In the genomic region with DNA sequence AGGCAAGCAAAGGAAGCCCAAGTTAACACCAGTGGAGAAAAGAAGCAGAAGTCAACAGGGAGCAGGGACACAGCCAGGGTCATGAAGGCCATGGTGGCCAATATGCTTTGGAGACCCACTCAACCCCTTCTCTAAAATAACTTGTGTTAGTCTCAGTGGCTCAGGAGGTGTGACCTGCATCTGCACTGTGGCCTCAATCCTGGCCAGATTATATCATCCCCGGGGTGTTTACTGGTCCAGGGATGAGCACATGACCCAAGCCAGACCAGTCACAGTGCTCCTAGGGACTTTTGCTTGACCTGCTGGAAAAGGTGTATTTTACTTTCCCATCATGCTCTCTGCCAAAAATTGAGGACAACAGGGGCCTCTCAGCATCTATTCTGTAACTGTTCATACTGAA, we compare ENCODE assay signal across 10 cellular contexts.
A peak's percentile ranks its signal among the peaks of the same experiment; 100 is the strongest.
DNase-seq lines count a peak whose midpoint lies in the region; ATAC-seq and TF ChIP-seq lines count a peak whose summit lies in the region.
"Had no signal": no experiment of that assay in that cellular context is flagged by ENCODE, and none has a peak within 500 bp of the region (broad histone marks: within the 10 kb centered on the region; RNA-seq: fewer than 3 reads in every experiment).

No MANE protein-coding gene starts in this region.

- DNase-seq in body of pancreas: no peak
- no peak for DNase-seq in kidney glomerular epithelial cell (lab: John Stamatoyannopoulos, UW)
- DNase-seq in T-helper 2 cell: no peak
- DNase-seq in sciatic nerve (ENCODE audit: low spot score): no peak
- DNase-seq in immature natural killer cell: no peak
- DNase-seq: central memory CD4-positive, alpha-beta T cell; T-helper 9 cell had no signal

- peak; percentile 18 for ATAC-seq in GM19372 (IDR thresholded peaks at IDR 0.05; ENCODE audit: low read depth, unreplicated experiment)
- ATAC-seq in HG03025 (IDR thresholded peaks at IDR 0.05; ENCODE audit: low FRiP score, unreplicated experiment): peak; percentile 18
- no peak for ATAC-seq in body of pancreas
- no peak for ATAC-seq in sciatic nerve

- no peak for TF ChIP-seq POLR2A in body of pancreas (IDR thresholded peaks at IDR 0.05)

- no peak overlapping the region for H3K27ac Mint-ChIP-seq in immature natural killer cell

- peaks cover 0 to 3% (median 2%) of the 10 kb centered on the region in 3 donors for H3K27me3 Mint-ChIP-seq in immature natural killer cell (ENCODE audit: low read depth in 3 of 3)

- H3K9me3 ChIP-seq in body of pancreas: no peaks in the 10 kb centered on the region

- no peaks in the 10 kb centered on the region for H3K27me3 ChIP-seq in body of pancreas

- H3K36me3 Mint-ChIP-seq in immature natural killer cell: no peaks in the 10 kb centered on the region

- no peak overlapping the region for H3K4me3 Mint-ChIP-seq in immature natural killer cell

- no peaks in the 10 kb centered on the region for H3K4me1 Mint-ChIP-seq in immature natural killer cell

- no peak for TF ChIP-seq CTCF in body of pancreas (IDR thresholded peaks at IDR 0.05)

- H3K36me3 ChIP-seq in body of pancreas (replicated peaks in 1 of 2; ENCODE audit: insufficient read depth in 1 of 2, low read depth in 2 of 2): no peaks in the 10 kb centered on the region

- intact Hi-C loops in body of pancreas (cut with DNase I): no loop called here
- intact Hi-C loops in sciatic nerve (cut with DNase I): no loop called here

- no peak overlapping the region for H3K4me3 ChIP-seq in body of pancreas
- H3K4me3 ChIP-seq in skin epidermis: no peak overlapping the region

- WGBS in body of pancreas, 2 donors: 85 to 90% methylated on average over 1 of the region's 1 CpG

- H3K9me3 Mint-ChIP-seq in immature natural killer cell: no peaks in the 10 kb centered on the region

- H3K4me1 ChIP-seq in body of pancreas: peaks cover 5% of the 10 kb centered on the region

- H3K27ac ChIP-seq in body of pancreas: peak overlapping the region in 3 of 4 donors; percentile 9 to 58 (median 44)
- H3K27ac ChIP-seq in skin epidermis: peak overlapping the region in 18 of 21 experiments; percentile 25 to 91 (median 72)

Comparison
In these comparisons a context has a peak if more than half of its experiments do, and no peak if none do; other contexts are left out.
1. ATAC-seq: peak in GM19372 (single experiment) and HG03025 (single experiment); none in body of pancreas (single experiment) and sciatic nerve (single experiment).